1 cellular context compared by ENCODE assay signal in genomic region chr6:100509101-100509500, GRCh38.
TF ChIP-seq lines count a peak whose summit lies in the region.

No MANE protein-coding gene starts in this region.

TF ChIP-seq in IMR-90, 13 proteins besides CTCF, POLR2A, EP300 and RAD21 (continued from another document):
- TF ChIP-seq ELK1 (IDR thresholded peaks at IDR 0.05; ENCODE audit: borderline replicate concordance, low read depth, low read length) (no peak), CHD1 (IDR thresholded peaks at IDR 0.05; ENCODE audit: low read depth, low read length) (no peak), CEBPB (IDR thresholded peaks at IDR 0.05; ENCODE audit: low read depth, low read length) (no peak), MAFK (IDR thresholded peaks at IDR 0.05; ENCODE audit: low read depth, low read length) (no peak), NFE2L2 (IDR thresholded peaks at IDR 0.05; ENCODE audit: low read depth, low read length) (no peak), MXI1 (IDR thresholded peaks at IDR 0.05; ENCODE audit: borderline replicate concordance, low read depth, low read length) (no peak), BHLHE40 (IDR thresholded peaks at IDR 0.05; ENCODE audit: low read depth, low read length) (no peak)
